Comparison of ENCODE assay signal across 9 cellular contexts in genomic region chr4:39353149-39353477, GRCh38. TPM values are rescaled to one million over a fixed set of nuclear protein-coding genes. Genes with fewer than 3 reads are reported as not detected.
DNase-seq lines count a peak whose midpoint lies in the region; ATAC-seq, FAIRE-seq and TF ChIP-seq lines count a peak whose summit lies in the region.
"Not testable (repeated sequence)": the region's sequence is repeated elsewhere in the genome, so short reads cannot be mapped to it uniquely, and the experiment has no call there.
"Had no signal": no experiment of that assay in that cellular context is flagged by ENCODE, and none has a peak within 500 bp of the region (broad histone marks: within the 10 kb centered on the region; RNA-seq: fewer than 3 reads in every experiment).

No MANE protein-coding gene starts in this region.

- H3K9ac ChIP-seq in DND-41 (ENCODE audit: low read depth, low read length): peak overlapping the region; percentile 64
- peak overlapping the region; percentile 82 for H3K9ac ChIP-seq in GM23248
- 0 out of 2 replicates have a peak overlapping the region, but pooled peaks have one; percentile 25 for H3K9ac ChIP-seq in GM12878 (ENCODE audit: control insufficient read depth, insufficient read depth, low read length)

- not testable (repeated sequence) for H3K9me3 ChIP-seq in DND-41 (ENCODE audit: insufficient read depth, low read length, severe bottlenecking); GM23248 (ENCODE audit: low read depth); GM12878 (replicated peaks; ENCODE audit: control insufficient read depth, insufficient read depth, low read length); neutrophil; suprapubic skin
- H3K9me3 ChIP-seq in heart left ventricle: peaks cover 0 to 17% (median 0%) of the 10 kb centered on the region in 12 donors

- peak; percentile 48 for DNase-seq in DND-41
- DNase-seq in GM23248: peak; percentile 21
- DNase-seq in KBM-7: peak; percentile 15
- DNase-seq in activated CD4-positive, alpha-beta T cell treated with anti-CD3 and anti-CD28 coated beads, Interleukin-2, amount 50 U/mL, for 1 hour: peak; percentile 34
- DNase-seq in GM12878 (ENCODE audit: low read depth, low spot score); heart left ventricle; suprapubic skin (ENCODE audit: low spot score in 2 of 2): not testable (repeated sequence)

- H3K27me3 ChIP-seq in DND-41 (ENCODE audit: insufficient read depth, low read length, poor library complexity); GM23248 (replicated peaks; ENCODE audit: insufficient read depth); GM12878 (replicated peaks in 1 of 2; ENCODE audit: control insufficient read depth in 2 of 2, insufficient read depth in 2 of 2, low read length in 1 of 2); heart left ventricle; neutrophil; suprapubic skin: not testable (repeated sequence)

- ATAC-seq in DND-41 (ENCODE audit: insufficient read depth, low read depth): peak; percentile 34
- ATAC-seq in GM12878: peak; percentile 39
- peak in 1 of 4 donors; percentile 24 for ATAC-seq in heart left ventricle

- peaks cover 22% of the 10 kb centered on the region for H3F3A ChIP-seq in GM23248 (ENCODE audit: insufficient read depth)

- H2AFZ ChIP-seq in DND-41 (ENCODE audit: low read depth, low read length); GM12878 (ENCODE audit: control insufficient read depth, low read depth, low read length): not testable (repeated sequence)
- peak overlapping the region; percentile 84 for H2AFZ ChIP-seq in GM23248

- not testable (repeated sequence) for TF ChIP-seq POLR2A in GM12878 (IDR thresholded peaks at IDR 0.05; ENCODE audit: low read depth, low read length); heart left ventricle (IDR thresholded peaks at IDR 0.05); suprapubic skin (IDR thresholded peaks at IDR 0.05)

- intact Hi-C loops in GM12878 (cut with micrococcal nuclease; ENCODE audit: unreplicated experiment): loop anchor here (5.0 to 10.0 kb wide), 3 partner anchors 94 to 308 kb away; partner anchors contain the start of gene SMIM14
- intact Hi-C loops in heart left ventricle (cut with DNase I): not testable (repeated sequence)

- not testable (repeated sequence) for TF ChIP-seq EP300 in GM12878 (IDR thresholded peaks at IDR 0.05; ENCODE audit: borderline replicate concordance in 1 of 2, control insufficient read depth in 1 of 2, low read depth in 2 of 2, low read length in 2 of 2); suprapubic skin (IDR thresholded peaks at IDR 0.05)

- not testable (repeated sequence) for H3K9me2 ChIP-seq in GM23248 (ENCODE audit: insufficient read depth)

- POLR2A ChIA-PET in GM12878 (lab: Charles Lee): interaction anchor here (0.8 to 4.6 kb wide), 2 partner anchors 12 to 287 kb away, joined by 4 to 27 read pairs; partner anchors contain the start of gene RFC1

- not testable (repeated sequence) for FAIRE-seq in GM12878 (lab: Jason Lieb, UNC)

- peak overlapping the region; percentile 84 for H3K4me2 ChIP-seq in DND-41 (ENCODE audit: insufficient read depth, low read length)
- H3K4me2 ChIP-seq in GM23248 (ENCODE audit: unreplicated experiment): peak overlapping the region; percentile 99
- peak overlapping the region; percentile 81 for H3K4me2 ChIP-seq in GM12878 (ENCODE audit: control insufficient read depth, insufficient read depth)

- H3K79me2 ChIP-seq in DND-41 (ENCODE audit: insufficient read depth, low read length) (peaks cover 96% of the 10 kb centered on the region), GM23248 (ENCODE audit: insufficient read depth) (peaks cover 94% of the 10 kb centered on the region), GM12878 (ENCODE audit: control insufficient read depth, insufficient read depth, low read length) (peaks cover 37% of the 10 kb centered on the region)

- TF ChIP-seq RAD21 in GM12878 (IDR thresholded peaks at IDR 0.05; ENCODE audit: insufficient read depth, low read depth, low read length): not testable (repeated sequence)

- WGBS in GM23248 (ENCODE audit: low coverage in 1 of 2, low lambda C conversion rate in 2 of 2, missing lambda C conversion rate in 2 of 2), 2 experiments: 16 to 19% methylated on average over 6 of the region's 6 CpGs
- 0% methylated on average over 4 of the region's 6 CpGs for WGBS in GM12878 (ENCODE audit: insufficient coverage, insufficient replicate concordance, low lambda C conversion rate, missing lambda C conversion rate)
- WGBS in heart left ventricle, 4 donors: 56 to 70% (median 63%) methylated on average over 6 of the region's 6 CpGs
- WGBS in suprapubic skin: 52% methylated on average over 6 of the region's 6 CpGs

- H3K36me3 ChIP-seq in DND-41 (ENCODE audit: insufficient read depth, low read length): peaks cover 35% of the 10 kb centered on the region
- not testable (repeated sequence) for H3K36me3 ChIP-seq in GM23248 (ENCODE audit: low read depth); GM12878 (ENCODE audit: control insufficient read depth in 2 of 2, insufficient read depth in 2 of 2, low read length in 1 of 2); neutrophil
- H3K36me3 ChIP-seq in heart left ventricle: peaks cover 0 to 28% (median 19%) of the 10 kb centered on the region in 9 donors
- H3K36me3 ChIP-seq in suprapubic skin: peaks cover 18% of the 10 kb centered on the region

- peak overlapping the region; percentile 45 to 57; a peak in 3 of 4 replicates for H3K4me3 ChIP-seq in DND-41 (ENCODE audit: low read depth in 1 of 2, low read length in 2 of 2)
- peak overlapping the region; percentile 75 for H3K4me3 ChIP-seq in GM23248
- H3K4me3 ChIP-seq in GM12878: not testable (repeated sequence)
- H3K4me3 ChIP-seq in heart left ventricle: peak overlapping the region in 10 of 12 donors; percentile 17 to 55 (median 40)
- peak overlapping the region; percentile 30 to 47 for H3K4me3 ChIP-seq in neutrophil (ENCODE audit: low read depth in 1 of 2, low read length in 1 of 2)
- H3K4me3 ChIP-seq in suprapubic skin: peak overlapping the region; percentile 39

- peaks cover 27% of the 10 kb centered on the region; the same call in 1 of the 2 replicates for H4K20me1 ChIP-seq in DND-41 (ENCODE audit: insufficient read depth, low read length)
- not testable (repeated sequence) for H4K20me1 ChIP-seq in GM23248 (ENCODE audit: insufficient read depth); GM12878 (ENCODE audit: control insufficient read depth, insufficient read depth)

- in situ Hi-C loops in GM23248 (cut with MboI); KBM-7 (cut with MboI; ENCODE audit: low pct_unique_long_range_greater_than_20kb, low sequenced_read_pairs): not testable (repeated sequence)
- in situ Hi-C loops in GM12878 (cut with MboI): loop anchor here (25.0 kb wide), 1 partner anchor 1834 kb away; no protein-coding TSS in a partner anchor

- not testable (repeated sequence) for TF ChIP-seq CTCF in DND-41 (IDR thresholded peaks at IDR 0.05; ENCODE audit: borderline replicate concordance, extremely low read depth, low read length, poor library complexity, severe bottlenecking); GM12878 (IDR thresholded peaks at IDR 0.05 in 2 of 3, conservative IDR thresholded peaks at IDR 0.05 in 1 of 3; ENCODE audit: control insufficient read depth in 2 of 3, extremely low read depth in 1 of 3, insufficient read depth in 1 of 3, low read depth in 3 of 3, low read length in 3 of 3); heart left ventricle (IDR thresholded peaks at IDR 0.05); neutrophil (IDR thresholded peaks at IDR 0.05); suprapubic skin (IDR thresholded peaks at IDR 0.05)

- RAD21 ChIA-PET in GM12878 (lab: Charles Lee; ENCODE audit: unreplicated experiment): interaction anchor here (0.7 to 2.1 kb wide), 9 partner anchors 9 to 549 kb away, joined by 3 to 18 read pairs (median 4); partner anchors contain the start of genes RFC1 and TLR1

- peaks cover 40% of the 10 kb centered on the region for H3K4me1 ChIP-seq in DND-41 (ENCODE audit: insufficient read depth, low read length)
- peaks cover 23% of the 10 kb centered on the region for H3K4me1 ChIP-seq in GM23248 (ENCODE audit: insufficient read depth)
- H3K4me1 ChIP-seq in GM12878 (ENCODE audit: control insufficient read depth, insufficient read depth, low read length): peaks cover 37% of the 10 kb centered on the region
- peaks cover 0 to 48% (median 9%) of the 10 kb centered on the region in 12 donors for H3K4me1 ChIP-seq in heart left ventricle
- peaks cover 17 to 20% of the 10 kb centered on the region in 2 experiments for H3K4me1 ChIP-seq in neutrophil (ENCODE audit: control insufficient read depth in 1 of 2, insufficient read depth in 1 of 2, low read depth in 1 of 2, low read length in 1 of 2)
- peaks cover 21% of the 10 kb centered on the region for H3K4me1 ChIP-seq in suprapubic skin

- BruUV-seq in GM12878 (replicated peaks; lab: Mats Ljungman, UMichigan): not testable (repeated sequence)

- CTCF ChIA-PET in GM12878 (lab: Yijun Ruan, JAX): interaction anchor here (0.7 to 1.2 kb wide), 6 partner anchors 12 to 593 kb away, joined by 3 to 8 read pairs (median 4); partner anchors contain the start of gene RFC1

- H3K27ac ChIP-seq in DND-41 (ENCODE audit: low read length) (peak overlapping the region; percentile 93), GM23248 (peak overlapping the region; percentile 88), GM12878 (ENCODE audit: control insufficient read depth, insufficient read depth) (peak overlapping the region; percentile 70), heart left ventricle (peak overlapping the region in 10 of 12 donors; percentile 38 to 96 (median 65)), neutrophil (peak overlapping the region; percentile 85), suprapubic skin (peak overlapping the region; percentile 73)

- SMC1A ChIA-PET in GM12878 (lab: Charles Lee; ENCODE audit: uncharacterized antibody, unreplicated experiment): interaction anchor here (1.2 to 7.9 kb wide), 6 partner anchors 12 to 535 kb away, joined by 3 to 51 read pairs (median 6); partner anchors contain the start of genes RFC1 and WDR19

RNA-seq across cellular contexts. Expression of gene RFC1, which starts 13.0 kb away (rescaled TPM):
- total RNA-seq in GM23248 (2014; rRNA removed; shearing (Covaris generic)): 35.3 and 46.3 TPM in 2 replicates
- polyA plus RNA-seq in GM23248 (2016; fragmentation: Nextera tagmentation; extraction: Ambion mirVana) (35.3 and 39.5 TPM in 2 replicates), GM12878 (2011; rRNA removed) (26.8 and 32.5 TPM in 2 replicates), GM12878 (2014; fragmentation: Illumina TruSeq; extraction: Trizol) (67.8 and 78.8 TPM in 2 replicates), GM12878 (2014; fragmentation: Nextera tagmentation; extraction: Ambion mirVana) (10 to 100 TPM; 24.1 to 30.0 TPM), GM12878 (2014; rRNA removed) (17.6 and 22.5 TPM in 2 replicates), GM12878 (2016; fragmentation: Nextera tagmentation; extraction: Ambion mirVana) (10 to 100 TPM; 39.5 to 41.2 TPM), heart left ventricle (10 to 100 TPM in 1 of 2 donors, 1 to 10 TPM in 1; 5.3 to 19.9 TPM)
- 82.4 and 87.6 TPM in 2 replicates for total RNA-seq in GM12878 (2013; cell fraction: nucleolus; rRNA removed)
- total RNA-seq in GM12878 (2014; rRNA removed) (44.0 and 44.2 TPM in 2 replicates), GM12878 (2014; rRNA removed; fragmentation: Illumina TruSeq; extraction: Trizol) (66.9 and 68.1 TPM in 2 replicates), GM12878 (2021) (40.5 and 41.1 TPM in 2 replicates), heart left ventricle (10 to 100 TPM; 21.0 to 31.2 (median 24.3) TPM), suprapubic skin (10 to 100 TPM; 24.9 to 40.1 (median 27.0) TPM)
- polyA plus RNA-seq in GM12878 (2011; ENCODE audit: low read depth): 21.1 TPM
- 21.5 and 22.4 TPM in 2 replicates for polyA plus RNA-seq in GM12878 (2011; cell fraction: cytosol; rRNA removed)
- 44.8 and 46.7 TPM in 2 replicates for polyA plus RNA-seq in GM12878 (2011; cell fraction: nucleus; rRNA removed)
- 27.0 and 39.7 TPM in 2 replicates for polyA plus RNA-seq in GM12878 (2012)
- polyA minus RNA-seq in GM12878 (2011; rRNA and poly(A)+ RNA removed): 51.4 and 70.7 TPM in 2 replicates
- polyA minus RNA-seq in GM12878 (2011; cell fraction: cytosol; rRNA and poly(A)+ RNA removed): 31.9 and 47.0 TPM in 2 replicates
- 23.0 and 29.6 TPM in 2 replicates for polyA minus RNA-seq in GM12878 (2011; cell fraction: nucleus; rRNA and poly(A)+ RNA removed)

RNA-seq across cellular contexts. Expression of gene KLB, which starts 53.6 kb away (rescaled TPM):
- total RNA-seq in GM23248 (2014; rRNA removed; shearing (Covaris generic)): not detected in 2 replicates
- polyA plus RNA-seq in GM23248 (2016; fragmentation: Nextera tagmentation; extraction: Ambion mirVana) (not detected in 2 replicates), GM12878 (2011; rRNA removed) (0.01 TPM in 1 of 2 replicates, not detected in the other), GM12878 (2014; fragmentation: Illumina TruSeq; extraction: Trizol) (0.01 and 0.05 TPM in 2 replicates), GM12878 (2014; fragmentation: Nextera tagmentation; extraction: Ambion mirVana) (under 1 TPM; 0.08 to 0.13 TPM), GM12878 (2014; rRNA removed) (0.01 and 0.04 TPM in 2 replicates), GM12878 (2016; fragmentation: Nextera tagmentation; extraction: Ambion mirVana) (under 1 TPM; 0.03 to 0.09 TPM), heart left ventricle (under 1 TPM; 0.08 to 0.18 TPM)
- not detected in 2 replicates for total RNA-seq in GM12878 (2013; cell fraction: nucleolus; rRNA removed)
- total RNA-seq in GM12878 (2014; rRNA removed) (under 0.01 and 0.05 TPM in 2 replicates), GM12878 (2014; rRNA removed; fragmentation: Illumina TruSeq; extraction: Trizol) (0.04 and 0.05 TPM in 2 replicates), GM12878 (2021) (0.08 and 0.11 TPM in 2 replicates), heart left ventricle (1 to 10 TPM in 1 of 9 donors, under 1 TPM in 3, not detected in 5; 0.08 to 2.9 (median 0.25) TPM), suprapubic skin (under 1 TPM; 0.34 to 0.76 (median 0.68) TPM)
- polyA plus RNA-seq in GM12878 (2011; ENCODE audit: low read depth): 0.04 TPM
- not detected in 2 replicates for polyA plus RNA-seq in GM12878 (2011; cell fraction: cytosol; rRNA removed)
- polyA plus RNA-seq in GM12878 (2011; cell fraction: nucleus; rRNA removed): not detected in 2 replicates
- polyA plus RNA-seq in GM12878 (2012): 0.09 and 0.11 TPM in 2 replicates
- polyA minus RNA-seq in GM12878 (2011; rRNA and poly(A)+ RNA removed): not detected in 2 replicates
- polyA minus RNA-seq in GM12878 (2011; cell fraction: cytosol; rRNA and poly(A)+ RNA removed): not detected in 2 replicates
- 0.12 TPM in 1 of 2 replicates, not detected in the other for polyA minus RNA-seq in GM12878 (2011; cell fraction: nucleus; rRNA and poly(A)+ RNA removed)
- total RNA-seq: T-helper 2 cell treated with Interferon-gamma antibody and Interleukin-4, amounts not matched to agents 100 ng/mL and 5 ng/mL, for 36 hours had no signal

Comparison
In these comparisons a context has a peak if more than half of its experiments do, and no peak if none do; other contexts are left out.
1. H3K9ac ChIP-seq: peak in every context shown above with its lines; median percentile 82 in GM23248; 64 in DND-41; 25 in GM12878.